Comparison of ENCODE assay signal across 14 cellular contexts in genomic region chr7:13673290-13673689, GRCh38.
DNase-seq lines count a peak whose midpoint lies in the region; ATAC-seq and TF ChIP-seq lines count a peak whose summit lies in the region.
"Had no signal": no experiment of that assay in that cellular context is flagged by ENCODE, and none has a peak within 500 bp of the region (broad histone marks: within the 10 kb centered on the region; RNA-seq: fewer than 3 reads in every experiment).

No MANE protein-coding gene starts in this region.

- H3K18ac ChIP-seq in mesendoderm (ENCODE audit: low read length) = no peak overlapping the region

- no peaks in the 10 kb centered on the region for H3K79me2 ChIP-seq in mesendoderm (ENCODE audit: control insufficient read depth, insufficient read depth, low read length)

- H3K9ac ChIP-seq in mesendoderm (ENCODE audit: low read length) = no peak overlapping the region

- H2BK5ac ChIP-seq in mesendoderm (ENCODE audit: low read length) = no peak overlapping the region

- H3K36me3 ChIP-seq in mesendoderm (ENCODE audit: control insufficient read depth, insufficient read depth, low read length) = no peaks in the 10 kb centered on the region
- H3K36me3 ChIP-seq: HAP-1 had no signal

- no peak overlapping the region for H2AK5ac ChIP-seq in mesendoderm (ENCODE audit: low read length)

- no peaks in the 10 kb centered on the region for H3K27me3 Mint-ChIP-seq in chondrocyte (ENCODE audit: low read depth)
- H3K27me3 Mint-ChIP-seq: CD4-positive, alpha-beta memory T cell had no signal

- no peak overlapping the region for H3K4me2 ChIP-seq in mesendoderm (ENCODE audit: low read length)

- no peak overlapping the region for H2BK120ac ChIP-seq in mesendoderm (ENCODE audit: low read depth, low read length)

- H3K36me3 Mint-ChIP-seq in chondrocyte (ENCODE audit: low read depth) = peaks cover 8% of the 10 kb centered on the region
- H3K36me3 Mint-ChIP-seq: CD4-positive, alpha-beta memory T cell had no signal

- H3K4ac ChIP-seq in mesendoderm (ENCODE audit: low read depth, low read length) = no peak overlapping the region

- H3K23ac ChIP-seq in mesendoderm (ENCODE audit: low read length) = no peak overlapping the region

- no peak overlapping the region for H2BK15ac ChIP-seq in mesendoderm (replicated peaks; ENCODE audit: low read depth)

- WGBS in mesendoderm (ENCODE audit: extremely low coverage, insufficient coverage, low lambda C conversion rate) = no CpG with 5 or more reads among the region's 6 CpGs

- intact Hi-C loops in posterior vena cava (cut with DNase I) = no loop called here

- H3K27ac Mint-ChIP-seq in chondrocyte (ENCODE audit: unreplicated experiment) = no peak overlapping the region
- H3K27ac Mint-ChIP-seq: CD4-positive, alpha-beta memory T cell; HFFc6 had no signal

- ATAC-seq in GM18861 (IDR thresholded peaks at IDR 0.05; ENCODE audit: unreplicated experiment) (no peak), GM18909 (IDR thresholded peaks at IDR 0.05; ENCODE audit: poor library complexity, unreplicated experiment) (no peak)

- no peak overlapping the region for H3K4me3 Mint-ChIP-seq in chondrocyte (ENCODE audit: unreplicated experiment)
- H3K4me3 Mint-ChIP-seq: CD4-positive, alpha-beta memory T cell; HFFc6 had no signal

- no peak overlapping the region for H3K56ac ChIP-seq in mesendoderm (ENCODE audit: low read length)

- H4K5ac ChIP-seq in mesendoderm (ENCODE audit: low read length) = no peak overlapping the region

- TF ChIP-seq CTCF in chondrocyte (IDR thresholded peaks at IDR 0.05) = no peak

- H3K4me1 Mint-ChIP-seq in chondrocyte (ENCODE audit: low read depth) = no peaks in the 10 kb centered on the region
- H3K4me1 Mint-ChIP-seq: CD4-positive, alpha-beta memory T cell had no signal

- no peak overlapping the region for H3K4me3 ChIP-seq in mesendoderm (ENCODE audit: low read length)
- H3K4me3 ChIP-seq: HAP-1 had no signal

- peaks cover 50% of the 10 kb centered on the region for H3K9me3 Mint-ChIP-seq in chondrocyte (ENCODE audit: low read depth)

- H3K79me1 ChIP-seq in mesendoderm (ENCODE audit: low read length) = no peaks in the 10 kb centered on the region

- no peaks in the 10 kb centered on the region for H3K4me1 ChIP-seq in mesendoderm (ENCODE audit: control insufficient read depth, low read depth, low read length)
- H3K4me1 ChIP-seq: HAP-1 had no signal

- H3K27ac ChIP-seq in mesendoderm (ENCODE audit: low read depth, low read length) = no peak overlapping the region

- no peak overlapping the region for H4K8ac ChIP-seq in mesendoderm (ENCODE audit: low read depth, low read length)

- H3K27me3 ChIP-seq in mesendoderm (ENCODE audit: insufficient read depth, low read length, poor library complexity) = no peaks in the 10 kb centered on the region

- DNase-seq in chondrocyte (ENCODE audit: low spot score) (peak; percentile 60), mesendoderm (peak; percentile 0), posterior vena cava (ENCODE audit: low spot score) (peak; percentile 24), epidermal melanocyte (ENCODE audit: insufficient read length, low spot score) (no peak)
- DNase-seq: C1 segment of cervical spinal cord; Calu3; CD4-positive, alpha-beta memory T cell; COR-L47; DND-41; GOT3; HFFc6 had no signal
